ENCODE assay signal across 25 cellular contexts in genomic region chr2:24520175-24520574, GRCh38.
"Had no signal": no experiment of that assay in that cellular context is flagged by ENCODE, and none has a peak within 500 bp of the region (broad histone marks: within the 10 kb centered on the region; RNA-seq: fewer than 3 reads in every experiment).

No MANE protein-coding gene starts in this region.

- H3K9me3 Mint-ChIP-seq: immature natural killer cell had no signal

- ATAC-seq: left colon; left lung; lower lobe of right lung; naive thymus-derived CD8-positive, alpha-beta T cell; right lobe of liver; stimulated activated naive B cell treated with anti-CD40 and anti-IgM and Interleukin-4, amounts not matched to agents 10 μg/mL and 1 μg/mL and 100 μg/mL, for 72 hours had no signal

- H3K27ac Mint-ChIP-seq: progenitor cell of endocrine pancreas; stimulated activated naive B cell treated with anti-CD40 and anti-IgM and Interleukin-4, amounts not matched to agents 10 μg/mL and 1 μg/mL and 100 μg/mL, for 72 hours had no signal

- FAIRE-seq: islet of Langerhans, kidney had no signal

- H3K9me3 ChIP-seq: left lung, lower lobe of right lung, ovary, right atrium auricular region, right lobe of liver, stomach, testis, thyroid gland, upper lobe of left lung, vagina had no signal

- H3K36me3 Mint-ChIP-seq: immature natural killer cell had no signal

- DNase-seq: hypothalamus; immature natural killer cell; kidney; left colon; left lung; lower lobe of right lung; mammary epithelial cell; mesenchymal stem cell; naive thymus-derived CD8-positive, alpha-beta T cell; ovary; right lobe of liver; stimulated activated CD4-positive, alpha-beta T cell treated with anti-CD3 and anti-CD28 coated beads, Interleukin-1b, Interleukin-23, amount 100 ng/mL, for 48 hours; stimulated activated CD4-positive, alpha-beta T cell treated with anti-CD3 and anti-CD28 coated beads, Interleukin-2, amount 100 ng/mL, for 48 hours; stimulated activated CD4-positive, alpha-beta T cell treated with anti-CD3 and anti-CD28 coated beads, Interleukin-4, amount 100 ng/mL, for 4 hours; stimulated activated CD8-positive, alpha-beta memory T cell treated with anti-CD3 and anti-CD28 coated beads, Interleukin-4, amount 100 ng/mL, for 48 hours; stimulated activated naive B cell treated with anti-CD40 and anti-IgM and Interleukin-4, amounts not matched to agents 10 μg/mL and 1 μg/mL and 100 μg/mL, for 72 hours; stomach; testis; thyroid gland; transverse colon; upper lobe of left lung had no signal

- H3K27me3 Mint-ChIP-seq: naive thymus-derived CD8-positive, alpha-beta T cell; progenitor cell of endocrine pancreas; stimulated activated naive B cell treated with anti-CD40 and anti-IgM and Interleukin-4, amounts not matched to agents 10 μg/mL and 1 μg/mL and 100 μg/mL, for 72 hours had no signal
